ENCODE assay signal across 26 cellular contexts in genomic region chr1:119541389-119541788, GRCh38. TPM values are rescaled to one million over a fixed set of nuclear protein-coding genes. Genes with fewer than 3 reads are reported as not detected.
"Had no signal": no experiment of that assay in that cellular context is flagged by ENCODE, and none has a peak within 500 bp of the region (broad histone marks: within the 10 kb centered on the region; RNA-seq: fewer than 3 reads in every experiment).

No MANE protein-coding gene starts in this region.

- H3K4me3 Mint-ChIP-seq: activated CD4-positive, alpha-beta memory T cell treated with anti-CD3 and anti-CD28 coated beads, Interleukin-2, amount 10 ng/mL, durations not matched to agents 7 days and 5 days; activated naive CD4-positive, alpha-beta T cell treated with anti-CD3 and anti-CD28 coated beads for 36 hours; activated naive CD8-positive, alpha-beta T cell; activated T-helper 17 cell treated with anti-CD3 and anti-CD28 coated beads, Interleukin-2, amount 50 U/mL, for 72 hours; T-cell had no signal

- DNase-seq: activated CD4-positive, alpha-beta memory T cell treated with anti-CD3 and anti-CD28 coated beads, Interleukin-2, amount 10 ng/mL, durations not matched to agents 7 days and 5 days; activated CD4-positive, alpha-beta T cell treated with anti-CD3 and anti-CD28 coated beads, Interleukin-2, amount 50 U/mL, for 1 hour; activated CD4-positive, CD25-positive, alpha-beta regulatory T cell; activated gamma-delta T cell; activated naive CD4-positive, alpha-beta T cell treated with anti-CD3 and anti-CD28 coated beads for 36 hours; activated T-cell treated with anti-CD3 and anti-CD28 coated beads for 4 hours; activated T-cell treated with anti-CD3 and anti-CD28 coated beads, Interleukin-2, amount 50 U/mL, for 48 hours; caudate nucleus; IMR-90; Kasumi-1; KBM-7; NCI-H1048; NCI-H146; NCI-H2029; NCI-H2107; NCI-H2171 treated with DMSO at 0.1 percent for 48 hours; NCI-H510A treated with DMSO at 0.1 percent for 48 hours; NCI-H69; SIG-M5; T-cell; T-helper 2 cell; T1000 had no signal

- H3K27ac Mint-ChIP-seq: activated CD4-positive, alpha-beta memory T cell treated with anti-CD3 and anti-CD28 coated beads, Interleukin-2, amount 10 ng/mL, durations not matched to agents 7 days and 5 days; activated naive CD4-positive, alpha-beta T cell treated with anti-CD3 and anti-CD28 coated beads for 36 hours; activated naive CD8-positive, alpha-beta T cell; activated T-helper 17 cell treated with anti-CD3 and anti-CD28 coated beads, Interleukin-2, amount 50 U/mL, for 72 hours; T-cell had no signal

- ATAC-seq: activated T-helper 17 cell treated with anti-CD3 and anti-CD28 coated beads, Interleukin-2, amount 50 U/mL, for 72 hours; T-cell had no signal

- H3K4me3 ChIP-seq: SK-N-MC had no signal

- H3K36me3 Mint-ChIP-seq: activated naive CD8-positive, alpha-beta T cell; T-cell had no signal

- H3K9me3 Mint-ChIP-seq: activated CD4-positive, alpha-beta memory T cell treated with anti-CD3 and anti-CD28 coated beads, Interleukin-2, amount 10 ng/mL, durations not matched to agents 7 days and 5 days; activated naive CD4-positive, alpha-beta T cell treated with anti-CD3 and anti-CD28 coated beads for 36 hours; activated T-helper 17 cell treated with anti-CD3 and anti-CD28 coated beads, Interleukin-2, amount 50 U/mL, for 72 hours; T-cell had no signal

- H3K27ac ChIP-seq: SK-N-MC had no signal

- H3K4me1 Mint-ChIP-seq: activated CD4-positive, alpha-beta memory T cell treated with anti-CD3 and anti-CD28 coated beads, Interleukin-2, amount 10 ng/mL, durations not matched to agents 7 days and 5 days; activated T-helper 17 cell treated with anti-CD3 and anti-CD28 coated beads, Interleukin-2, amount 50 U/mL, for 72 hours; T-cell had no signal

RNA-seq across cellular contexts. Expression of gene HSD3B1, which starts 34.4 kb away (rescaled TPM):
- total RNA-seq: activated CD4-positive, alpha-beta memory T cell treated with anti-CD3 and anti-CD28 coated beads, Interleukin-2, amount 10 ng/mL, durations not matched to agents 7 days and 5 days; activated CD8-positive, alpha-beta memory T cell treated with anti-CD3 and anti-CD28 coated beads for 36 hours; activated naive CD4-positive, alpha-beta T cell treated with anti-CD3 and anti-CD28 coated beads for 36 hours; activated T-helper 17 cell treated with anti-CD3 and anti-CD28 coated beads, Interleukin-2, amount 50 U/mL, for 72 hours; IMR-90; T-cell had no signal
- polyA plus RNA-seq: IMR-90 had no signal
